ENCODE assay signal across 14 cellular contexts in the genomic region with DNA sequence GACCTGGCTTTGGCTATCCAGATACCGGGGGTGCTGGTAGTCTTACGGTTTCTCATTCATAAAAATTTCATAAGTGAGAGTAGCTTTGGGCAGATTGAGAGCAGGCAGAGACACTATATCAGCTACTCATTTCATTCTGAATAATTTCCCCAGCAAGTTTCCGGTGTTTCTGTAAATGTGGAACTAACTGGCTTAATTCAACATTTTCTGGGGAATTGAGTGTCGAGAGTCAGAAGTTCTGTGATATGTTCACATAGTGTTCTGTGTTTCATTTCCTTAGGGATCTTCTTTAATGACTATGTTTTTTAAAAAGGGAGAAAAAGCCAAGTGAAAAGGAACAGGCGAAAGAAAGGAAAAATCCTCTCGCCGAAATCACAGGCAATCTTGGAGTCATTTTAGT.
"Had no signal": no experiment of that assay in that cellular context is flagged by ENCODE, and none has a peak within 500 bp of the region (broad histone marks: within the 10 kb centered on the region; RNA-seq: fewer than 3 reads in every experiment).

No MANE protein-coding gene starts in this region.

- H3K27ac Mint-ChIP-seq: activated CD4-positive, alpha-beta memory T cell treated with anti-CD3 and anti-CD28 coated beads for 36 hours; activated naive CD8-positive, alpha-beta T cell treated with anti-CD3 and anti-CD28 coated beads, Interleukin-2, amount 10 ng/mL, durations not matched to agents 7 days and 5 days; mesothelial cell of epicardium; naive B cell; T-helper 17 cell had no signal

- H3K4me1 Mint-ChIP-seq: mesothelial cell of epicardium had no signal

- H3K9me3 ChIP-seq: tibial artery, uterus had no signal

- H3K4me1 ChIP-seq: uterus had no signal

- H3K27me3 ChIP-seq: uterus had no signal

- H3K36me3 ChIP-seq: stomach, tibial artery, uterus had no signal

- ATAC-seq: SK-N-SH treated with all-trans-retinoic acid at 6 μM for 48 hours, T-helper 17 cell had no signal

- H3K27ac ChIP-seq: skin epidermis, stomach, tibial artery, uterus had no signal

- H3K4me3 ChIP-seq: skin epidermis, stomach, tibial artery, uterus had no signal

- DNase-seq: activated CD4-positive, alpha-beta memory T cell treated with anti-CD3 and anti-CD28 coated beads for 36 hours; activated gamma-delta T cell; activated naive CD8-positive, alpha-beta T cell treated with anti-CD3 and anti-CD28 coated beads, Interleukin-2, amount 10 ng/mL, durations not matched to agents 7 days and 5 days; activated T-cell treated with anti-CD3 and anti-CD28 coated beads, Interleukin-2, amount 50 U/mL, for 48 hours; aorta; effector CD4-positive, alpha-beta T cell; naive B cell; stomach; T-helper 17 cell; tibial artery; uterus had no signal

- H3K4me3 Mint-ChIP-seq: activated CD4-positive, alpha-beta memory T cell treated with anti-CD3 and anti-CD28 coated beads for 36 hours; activated naive CD8-positive, alpha-beta T cell treated with anti-CD3 and anti-CD28 coated beads, Interleukin-2, amount 10 ng/mL, durations not matched to agents 7 days and 5 days; mesothelial cell of epicardium; T-helper 17 cell had no signal

- H3K36me3 Mint-ChIP-seq: activated CD4-positive, alpha-beta memory T cell treated with anti-CD3 and anti-CD28 coated beads for 36 hours; activated naive CD8-positive, alpha-beta T cell treated with anti-CD3 and anti-CD28 coated beads, Interleukin-2, amount 10 ng/mL, durations not matched to agents 7 days and 5 days; mesothelial cell of epicardium had no signal
